ENCODE assay signal across 20 cellular contexts in genomic region chr9:106800691-106801090, GRCh38.
"Had no signal": no experiment of that assay in that cellular context is flagged by ENCODE, and none has a peak within 500 bp of the region (broad histone marks: within the 10 kb centered on the region; RNA-seq: fewer than 3 reads in every experiment).

No MANE protein-coding gene starts in this region.

- H3K27ac Mint-ChIP-seq: activated naive CD8-positive, alpha-beta T cell treated with anti-CD3 and anti-CD28 coated beads for 36 hours; dendritic cell treated with granulocyte-macrophage colony-stimulating factor and Interleukin-4, amounts not matched to agents 40 ng/mL and 50 ng/mL, for 4 days; endodermal cell; nephron progenitor cell; stimulated activated naive CD8-positive, alpha-beta T cell treated with anti-CD3 and anti-CD28 coated beads, Interleukin-15, amount 100 ng/mL, for 72 hours had no signal

- H3K4me3 Mint-ChIP-seq: activated naive CD8-positive, alpha-beta T cell treated with anti-CD3 and anti-CD28 coated beads for 36 hours; central memory CD8-positive, alpha-beta T cell; dendritic cell treated with granulocyte-macrophage colony-stimulating factor and Interleukin-4, amounts not matched to agents 40 ng/mL and 50 ng/mL, for 4 days; endodermal cell; nephron progenitor cell; stimulated activated naive CD8-positive, alpha-beta T cell treated with anti-CD3 and anti-CD28 coated beads, Interleukin-15, amount 100 ng/mL, for 72 hours had no signal

- DNase-seq: activated CD4-positive, alpha-beta T cell treated with anti-CD3 and anti-CD28 coated beads, Interleukin-2, amount 50 U/mL, for 48 hours; activated gamma-delta T cell treated with Interleukin-2 at 50 U/mL for 16 hours; activated naive CD8-positive, alpha-beta T cell treated with anti-CD3 and anti-CD28 coated beads for 36 hours; activated T-cell treated with anti-CD3 and anti-CD28 coated beads, Interleukin-2, amount 50 U/mL, for 48 hours; endodermal cell; erythroblast; heart left ventricle; islet precursor cell; left ventricle myocardium superior; mesendoderm; nephron progenitor cell; stimulated activated CD4-positive, alpha-beta T cell treated with anti-CD3 and anti-CD28 coated beads, Interleukin-15, amount 100 ng/mL, for 24 hours; stimulated activated CD4-positive, alpha-beta T cell treated with anti-CD3 and anti-CD28 coated beads, Interleukin-4, amount 100 ng/mL, for 24 hours; stimulated activated naive CD8-positive, alpha-beta T cell treated with anti-CD3 and anti-CD28 coated beads, Interleukin-15, amount 100 ng/mL, for 72 hours; SW 1271; testis had no signal

- H3K27me3 Mint-ChIP-seq: activated naive CD8-positive, alpha-beta T cell treated with anti-CD3 and anti-CD28 coated beads for 36 hours; central memory CD8-positive, alpha-beta T cell; dendritic cell treated with granulocyte-macrophage colony-stimulating factor and Interleukin-4, amounts not matched to agents 40 ng/mL and 50 ng/mL, for 4 days; stimulated activated naive CD8-positive, alpha-beta T cell treated with anti-CD3 and anti-CD28 coated beads, Interleukin-15, amount 100 ng/mL, for 72 hours had no signal

- H3K27ac ChIP-seq: ascending aorta, heart left ventricle, testis had no signal

- H3K9me3 Mint-ChIP-seq: activated naive CD8-positive, alpha-beta T cell treated with anti-CD3 and anti-CD28 coated beads for 36 hours; dendritic cell treated with granulocyte-macrophage colony-stimulating factor and Interleukin-4, amounts not matched to agents 40 ng/mL and 50 ng/mL, for 4 days; endodermal cell; nephron progenitor cell had no signal

- H3K36me3 Mint-ChIP-seq: activated naive CD8-positive, alpha-beta T cell treated with anti-CD3 and anti-CD28 coated beads for 36 hours had no signal

- H3K4me3 ChIP-seq: ascending aorta, heart left ventricle, testis had no signal

- H3K4me1 ChIP-seq: ascending aorta, testis had no signal

- FAIRE-seq: frontal cortex had no signal

- H3K9me3 ChIP-seq: ascending aorta, heart left ventricle, testis had no signal

- H3K27me3 ChIP-seq: ascending aorta, heart left ventricle, testis had no signal

- H3K4me1 Mint-ChIP-seq: activated naive CD8-positive, alpha-beta T cell treated with anti-CD3 and anti-CD28 coated beads for 36 hours; central memory CD8-positive, alpha-beta T cell; nephron progenitor cell; stimulated activated naive CD8-positive, alpha-beta T cell treated with anti-CD3 and anti-CD28 coated beads, Interleukin-15, amount 100 ng/mL, for 72 hours had no signal

- H3K36me3 ChIP-seq: ascending aorta, heart left ventricle had no signal
